1 cellular context compared by ENCODE assay signal in genomic region chr2:3251974-3252373, GRCh38.
TF ChIP-seq lines count a peak whose summit lies in the region.

No MANE protein-coding gene starts in this region.

TF ChIP-seq in WTC11, 78 proteins besides CTCF, POLR2A, EP300 and RAD21 (continued from another document):
- TF ChIP-seq, protein P1, sequence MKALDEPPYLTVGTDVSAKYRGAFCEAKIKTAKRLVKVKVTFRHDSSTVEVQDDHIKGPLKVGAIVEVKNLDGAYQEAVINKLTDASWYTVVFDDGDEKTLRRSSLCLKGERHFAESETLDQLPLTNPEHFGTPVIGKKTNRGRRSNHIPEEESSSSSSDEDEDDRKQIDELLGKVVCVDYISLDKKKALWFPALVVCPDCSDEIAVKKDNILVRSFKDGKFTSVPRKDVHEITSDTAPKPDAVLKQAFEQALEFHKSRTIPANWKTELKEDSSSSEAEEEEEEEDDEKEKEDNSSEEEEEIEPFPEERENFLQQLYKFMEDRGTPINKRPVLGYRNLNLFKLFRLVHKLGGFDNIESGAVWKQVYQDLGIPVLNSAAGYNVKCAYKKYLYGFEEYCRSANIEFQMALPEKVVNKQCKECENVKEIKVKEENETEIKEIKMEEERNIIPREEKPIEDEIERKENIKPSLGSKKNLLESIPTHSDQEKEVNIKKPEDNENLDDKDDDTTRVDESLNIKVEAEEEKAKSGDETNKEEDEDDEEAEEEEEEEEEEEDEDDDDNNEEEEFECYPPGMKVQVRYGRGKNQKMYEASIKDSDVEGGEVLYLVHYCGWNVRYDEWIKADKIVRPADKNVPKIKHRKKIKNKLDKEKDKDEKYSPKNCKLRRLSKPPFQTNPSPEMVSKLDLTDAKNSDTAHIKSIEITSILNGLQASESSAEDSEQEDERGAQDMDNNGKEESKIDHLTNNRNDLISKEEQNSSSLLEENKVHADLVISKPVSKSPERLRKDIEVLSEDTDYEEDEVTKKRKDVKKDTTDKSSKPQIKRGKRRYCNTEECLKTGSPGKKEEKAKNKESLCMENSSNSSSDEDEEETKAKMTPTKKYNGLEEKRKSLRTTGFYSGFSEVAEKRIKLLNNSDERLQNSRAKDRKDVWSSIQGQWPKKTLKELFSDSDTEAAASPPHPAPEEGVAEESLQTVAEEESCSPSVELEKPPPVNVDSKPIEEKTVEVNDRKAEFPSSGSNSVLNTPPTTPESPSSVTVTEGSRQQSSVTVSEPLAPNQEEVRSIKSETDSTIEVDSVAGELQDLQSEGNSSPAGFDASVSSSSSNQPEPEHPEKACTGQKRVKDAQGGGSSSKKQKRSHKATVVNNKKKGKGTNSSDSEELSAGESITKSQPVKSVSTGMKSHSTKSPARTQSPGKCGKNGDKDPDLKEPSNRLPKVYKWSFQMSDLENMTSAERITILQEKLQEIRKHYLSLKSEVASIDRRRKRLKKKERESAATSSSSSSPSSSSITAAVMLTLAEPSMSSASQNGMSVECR (CRISPR knock-in tag; IDR thresholded peaks at IDR 0.05; ENCODE audit: borderline replicate concordance) = no peak
- TF ChIP-seq ZNF423 (CRISPR knock-in tag; IDR thresholded peaks at IDR 0.05) = no peak
